In genomic region chr12:13218641-13219040, GRCh38 we compare ENCODE assay signal across 25 cellular contexts.
"Had no signal": no experiment of that assay in that cellular context is flagged by ENCODE, and none has a peak within 500 bp of the region (broad histone marks: within the 10 kb centered on the region; RNA-seq: fewer than 3 reads in every experiment).

No MANE protein-coding gene starts in this region.

- H3K27me3 ChIP-seq: colonic mucosa, dorsolateral prefrontal cortex, esophagus muscularis mucosa, right lobe of liver, upper lobe of left lung had no signal

- H3K27ac ChIP-seq: colonic mucosa, dorsolateral prefrontal cortex, esophagus muscularis mucosa, right lobe of liver, thoracic aorta, upper lobe of left lung, VCaP had no signal

- H3K4me3 Mint-ChIP-seq: activated naive CD8-positive, alpha-beta T cell; effector memory CD8-positive, alpha-beta T cell; natural killer cell had no signal

- DNase-seq: activated CD4-positive, alpha-beta T cell treated with anti-CD3 and anti-CD28 coated beads for 4 hours; activated CD4-positive, alpha-beta T cell treated with anti-CD3 and anti-CD28 coated beads, Interleukin-2, amount 50 U/mL, for 4 hours; activated effector memory CD4-positive, alpha-beta T cell treated with Interleukin-2 at 50 U/mL for 16 hours; activated naive CD4-positive, alpha-beta T cell treated with Interleukin-2 at 50 U/mL for 16 hours; activated T-cell treated with anti-CD3 and anti-CD28 coated beads for 4 hours; anterior cingulate cortex; cerebellar nuclear complex; colonic mucosa; dorsolateral prefrontal cortex; effector memory CD8-positive, alpha-beta T cell; left cardiac atrium; mesendoderm; natural killer cell; right lobe of liver; stimulated activated CD4-positive, alpha-beta T cell treated with anti-CD3 and anti-CD28 coated beads, Interleukin-2, amount 100 ng/mL, for 48 hours; stimulated activated naive CD8-positive, alpha-beta T cell treated with anti-CD3 and anti-CD28 coated beads, Interleukin-15, Interleukin-2, amounts not matched to agents 100 U/mL and 50 U/mL, for 24 hours; T-helper 9 cell; upper lobe of left lung had no signal

- H3K9me3 Mint-ChIP-seq: effector memory CD8-positive, alpha-beta T cell; natural killer cell had no signal

- H3K4me3 ChIP-seq: colonic mucosa, dorsolateral prefrontal cortex, esophagus muscularis mucosa, right lobe of liver, thoracic aorta, upper lobe of left lung had no signal

- H3K4me1 ChIP-seq: colonic mucosa, right lobe of liver had no signal

- H3K36me3 ChIP-seq: colonic mucosa, right lobe of liver had no signal

- H3K9me3 ChIP-seq: colonic mucosa, right lobe of liver, thoracic aorta, upper lobe of left lung had no signal

- H3K4me1 Mint-ChIP-seq: natural killer cell had no signal

- ATAC-seq: effector memory CD8-positive, alpha-beta T cell; left cardiac atrium; natural killer cell; right lobe of liver; stimulated activated naive CD8-positive, alpha-beta T cell treated with anti-CD3 and anti-CD28 coated beads, Interleukin-15, Interleukin-2, amounts not matched to agents 100 U/mL and 50 U/mL, for 24 hours had no signal

- H3K36me3 Mint-ChIP-seq: natural killer cell had no signal

- H3K27ac Mint-ChIP-seq: activated naive CD8-positive, alpha-beta T cell; effector memory CD8-positive, alpha-beta T cell; natural killer cell; progenitor cell of endocrine pancreas had no signal

- FAIRE-seq: frontal cortex, TTC549 had no signal
